Comparison of ENCODE assay signal across 1 cellular context in the genomic region with DNA sequence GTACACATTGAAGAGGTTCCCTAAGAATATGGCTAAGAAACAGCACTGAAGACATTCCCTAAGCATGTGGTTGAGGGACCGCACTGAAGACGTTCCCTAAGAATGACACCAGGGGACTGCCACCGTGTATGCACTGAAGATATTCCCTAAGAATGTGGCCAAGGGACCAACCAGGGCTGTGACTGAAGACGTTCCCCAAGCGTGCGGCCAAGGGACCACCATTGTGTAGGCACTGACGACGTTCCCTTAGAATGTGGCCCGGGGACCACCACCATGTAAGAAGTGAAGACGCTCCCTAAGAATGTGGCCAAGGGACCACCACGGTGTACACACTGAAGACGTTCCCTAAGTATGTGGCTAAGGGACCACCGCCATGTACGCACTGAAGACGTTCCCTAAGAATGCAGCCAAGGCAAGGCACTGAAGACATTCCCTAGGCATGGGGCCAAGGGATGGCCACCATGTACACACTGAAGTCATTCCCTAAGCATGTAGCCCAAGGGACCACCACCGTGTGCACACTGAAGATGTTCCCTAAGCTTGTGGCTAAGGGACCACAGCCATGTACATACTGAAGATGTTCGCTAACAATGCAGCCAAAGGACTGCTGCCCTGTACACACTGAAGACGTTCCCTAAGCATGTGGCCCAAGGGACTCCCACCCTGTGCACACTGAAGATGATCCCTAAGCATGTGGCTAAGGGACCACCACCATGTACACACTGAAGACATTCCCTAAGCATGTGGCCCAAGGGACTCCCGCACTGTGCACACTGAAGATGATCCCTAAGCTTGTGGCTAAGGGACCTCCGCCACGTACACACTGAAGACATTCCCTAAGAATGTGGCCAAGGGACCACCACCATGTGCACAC.
TF ChIP-seq lines count a peak whose summit lies in the region.

No MANE protein-coding gene starts in this region.

TF ChIP-seq in GM12878, 131 proteins besides CTCF, POLR2A, EP300 and RAD21:
- TF ChIP-seq, protein P1, sequence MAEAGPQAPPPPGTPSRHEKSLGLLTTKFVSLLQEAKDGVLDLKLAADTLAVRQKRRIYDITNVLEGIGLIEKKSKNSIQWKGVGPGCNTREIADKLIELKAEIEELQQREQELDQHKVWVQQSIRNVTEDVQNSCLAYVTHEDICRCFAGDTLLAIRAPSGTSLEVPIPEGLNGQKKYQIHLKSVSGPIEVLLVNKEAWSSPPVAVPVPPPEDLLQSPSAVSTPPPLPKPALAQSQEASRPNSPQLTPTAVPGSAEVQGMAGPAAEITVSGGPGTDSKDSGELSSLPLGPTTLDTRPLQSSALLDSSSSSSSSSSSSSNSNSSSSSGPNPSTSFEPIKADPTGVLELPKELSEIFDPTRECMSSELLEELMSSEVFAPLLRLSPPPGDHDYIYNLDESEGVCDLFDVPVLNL (IDR thresholded peaks at IDR 0.05; ENCODE audit: low read depth, low read length): no peak
- TF ChIP-seq JUNB (IDR thresholded peaks at IDR 0.05): peak; percentile 65; the same call in 1 of the 2 replicates
